In genomic region chr20:29079769-29080690, GRCh38 we compare ENCODE assay signal across 9 cellular contexts.
DNase-seq lines count a peak whose midpoint lies in the region; ATAC-seq, FAIRE-seq and TF ChIP-seq lines count a peak whose summit lies in the region.
"Had no signal": no experiment of that assay in that cellular context is flagged by ENCODE, and none has a peak within 500 bp of the region (broad histone marks: within the 10 kb centered on the region; RNA-seq: fewer than 3 reads in every experiment).

No MANE protein-coding gene starts in this region.

- peak; percentile 71 for DNase-seq in RCC 7860 (ENCODE audit: low spot score)
- peak; percentile 25 for DNase-seq in stimulated activated CD4-positive, alpha-beta T cell treated with anti-CD3 and anti-CD28 coated beads, Interleukin-4, amount 100 ng/mL, for 1 hour
- no peak for DNase-seq in HT-29 (ENCODE audit: low spot score)
- DNase-seq in CD14-positive monocyte (ENCODE audit: low spot score) = no peak
- DNase-seq: NCI-H1105 treated with DMSO at 0.1 percent for 48 hours had no signal

- no peak for FAIRE-seq in RCC 7860 (lab: Jason Lieb, UNC)

- H3K27ac Mint-ChIP-seq in CD14-positive monocyte = peak overlapping the region in 1 of 7 donors; percentile 40

- H3K9me3 Mint-ChIP-seq in CD14-positive monocyte = peaks cover 13 to 29% (median 24%) of the 10 kb centered on the region in 7 donors

- intact Hi-C loops in CD14-positive monocyte (cut with micrococcal nuclease) = no loop called here

- TF ChIP-seq POLR2A in gastroesophageal sphincter (IDR thresholded peaks at IDR 0.05) = no peak

- H3K4me1 Mint-ChIP-seq in CD14-positive monocyte = no peaks in the 10 kb centered on the region

- no peaks in the 10 kb centered on the region for H3K27me3 ChIP-seq in gastroesophageal sphincter

- H3K36me3 ChIP-seq in gastroesophageal sphincter = no peaks in the 10 kb centered on the region

- peak overlapping the region in 1 of 2 donors; percentile 51 for H3K4me3 ChIP-seq in gastroesophageal sphincter

- TF ChIP-seq CTCF in gastroesophageal sphincter (IDR thresholded peaks at IDR 0.05) = no peak
- TF ChIP-seq CTCF in CD14-positive monocyte (IDR thresholded peaks at IDR 0.05) = no peak

- no peak for TF ChIP-seq EP300 in gastroesophageal sphincter (IDR thresholded peaks at IDR 0.05)

- H3K27me3 Mint-ChIP-seq in CD14-positive monocyte (ENCODE audit: low read depth in 3 of 3) = peaks cover 2 to 6% (median 3%) of the 10 kb centered on the region in 3 donors

- peak overlapping the region in 1 of 2 donors; percentile 65 for H3K4me3 Mint-ChIP-seq in CD14-positive monocyte

- peak overlapping the region in 1 of 4 donors; percentile 63 for H3K27ac ChIP-seq in gastroesophageal sphincter

- no peaks in the 10 kb centered on the region for H3K4me1 ChIP-seq in gastroesophageal sphincter

- ATAC-seq in GM19023 (IDR thresholded peaks at IDR 0.05; ENCODE audit: unreplicated experiment) (peak; percentile 64), gastroesophageal sphincter (peak; percentile 57), GM18520 (IDR thresholded peaks at IDR 0.05; ENCODE audit: unreplicated experiment) (no peak), HG03045 (IDR thresholded peaks at IDR 0.05; ENCODE audit: unreplicated experiment) (no peak)

- no peaks in the 10 kb centered on the region for H3K36me3 Mint-ChIP-seq in CD14-positive monocyte

- WGBS in gastroesophageal sphincter (ENCODE audit: low coverage in 1 of 2), 2 donors = 41 to 42% methylated on average over 11 to 21 of the region's 68 CpGs

- H3K9me3 ChIP-seq in gastroesophageal sphincter = peaks cover 0 to 15% (median 0%) of the 10 kb centered on the region in 3 donors

Comparison
In these comparisons a context has a peak if more than half of its experiments do, and no peak if none do; other contexts are left out.
1. ATAC-seq: peak in GM19023 (single experiment) and gastroesophageal sphincter (single experiment); none in GM18520 (single experiment) and HG03045 (single experiment).
2. DNase-seq: peak in RCC 7860 (single experiment) and stimulated activated CD4-positive, alpha-beta T cell treated with anti-CD3 and anti-CD28 coated beads, Interleukin-4, amount 100 ng/mL, for 1 hour (single experiment); none in HT-29 (single experiment) and CD14-positive monocyte (single experiment).